In the genomic region with DNA sequence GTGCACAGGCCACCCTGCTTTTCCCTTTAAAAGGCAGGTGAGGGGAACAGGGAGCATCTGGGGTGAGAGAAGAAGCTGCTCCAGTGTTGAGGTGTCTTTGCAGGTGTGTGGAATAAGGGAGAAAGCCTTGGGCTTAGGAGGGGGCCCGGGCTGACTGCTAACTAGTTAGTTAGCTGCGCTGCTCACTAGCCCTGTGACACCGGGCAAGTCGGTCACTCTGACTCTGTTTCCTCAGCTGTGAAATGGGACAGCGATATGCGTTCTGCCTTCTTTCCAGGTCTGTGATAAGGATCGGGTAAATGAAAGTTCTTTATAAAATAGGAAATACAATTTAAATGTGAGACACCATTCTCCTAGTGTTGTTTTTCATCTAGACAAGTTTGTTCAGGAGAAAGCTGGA, we compare ENCODE assay signal across 26 cellular contexts.
"Had no signal": no experiment of that assay in that cellular context is flagged by ENCODE, and none has a peak within 500 bp of the region (broad histone marks: within the 10 kb centered on the region; RNA-seq: fewer than 3 reads in every experiment).

No MANE protein-coding gene starts in this region.

- H3K9me3 ChIP-seq: adrenal gland, body of pancreas, colonic mucosa, esophagus squamous epithelium, gastroesophageal sphincter had no signal

- H3K36me3 ChIP-seq: colonic mucosa had no signal

- H3K27me3 ChIP-seq: adrenal gland, body of pancreas, colonic mucosa, esophagus squamous epithelium, gastroesophageal sphincter had no signal

- H3K27ac ChIP-seq: adrenal gland, body of pancreas, colonic mucosa, epithelial cell of prostate, esophagus squamous epithelium had no signal

- ATAC-seq: activated naive CD8-positive, alpha-beta T cell treated with anti-CD3 and anti-CD28 coated beads, Interleukin-2, amount 50 U/mL, for 24 hours; activated T-cell treated with anti-CD3 and anti-CD28 coated beads, Interleukin-2, amount 50 U/mL, for 72 hours; body of pancreas; gastroesophageal sphincter; WTC11 had no signal

- H3K4me3 ChIP-seq: adrenal gland, body of pancreas, colonic mucosa, esophagus squamous epithelium, gastroesophageal sphincter had no signal

- H3K4me1 ChIP-seq: colonic mucosa had no signal

- DNase-seq: activated CD4-positive, alpha-beta memory T cell treated with anti-CD3 and anti-CD28 coated beads, Interleukin-2, amount 10 ng/mL, durations not matched to agents 7 days and 5 days; activated CD4-positive, alpha-beta T cell treated with anti-CD3 and anti-CD28 coated beads for 1 hour; activated CD4-positive, alpha-beta T cell treated with anti-CD3 and anti-CD28 coated beads for 4 hours; activated CD4-positive, alpha-beta T cell treated with anti-CD3 and anti-CD28 coated beads, Interleukin-2, amount 10 ng/mL, durations not matched to agents 7 days and 5 days; activated CD4-positive, alpha-beta T cell treated with anti-CD3 and anti-CD28 coated beads, Interleukin-2, amount 50 U/mL, for 4 hours; activated CD8-positive, alpha-beta memory T cell treated with anti-CD3 and anti-CD28 coated beads, Interleukin-2, amount 50 U/mL, for 48 hours; activated naive CD4-positive, alpha-beta T cell treated with anti-CD3 and anti-CD28 coated beads for 36 hours; activated naive CD8-positive, alpha-beta T cell treated with anti-CD3 and anti-CD28 coated beads for 36 hours; activated naive CD8-positive, alpha-beta T cell treated with anti-CD3 and anti-CD28 coated beads, Interleukin-2, amount 50 U/mL, for 24 hours; activated T-cell treated with anti-CD3 and anti-CD28 coated beads for 4 hours; activated T-cell treated with anti-CD3 and anti-CD28 coated beads, Interleukin-2, amount 50 U/mL, for 24 hours; activated T-cell treated with anti-CD3 and anti-CD28 coated beads, Interleukin-2, amount 50 U/mL, for 72 hours; adrenal gland; amygdala; aorta; body of pancreas; central memory CD4-positive, alpha-beta T cell; cerebellar nuclear complex; colonic mucosa; effector CD8-positive, alpha-beta T cell; esophagus squamous epithelium; foreskin melanocyte; T-helper 2 cell had no signal
